ENCODE assay signal across 21 cellular contexts in the genomic region with DNA sequence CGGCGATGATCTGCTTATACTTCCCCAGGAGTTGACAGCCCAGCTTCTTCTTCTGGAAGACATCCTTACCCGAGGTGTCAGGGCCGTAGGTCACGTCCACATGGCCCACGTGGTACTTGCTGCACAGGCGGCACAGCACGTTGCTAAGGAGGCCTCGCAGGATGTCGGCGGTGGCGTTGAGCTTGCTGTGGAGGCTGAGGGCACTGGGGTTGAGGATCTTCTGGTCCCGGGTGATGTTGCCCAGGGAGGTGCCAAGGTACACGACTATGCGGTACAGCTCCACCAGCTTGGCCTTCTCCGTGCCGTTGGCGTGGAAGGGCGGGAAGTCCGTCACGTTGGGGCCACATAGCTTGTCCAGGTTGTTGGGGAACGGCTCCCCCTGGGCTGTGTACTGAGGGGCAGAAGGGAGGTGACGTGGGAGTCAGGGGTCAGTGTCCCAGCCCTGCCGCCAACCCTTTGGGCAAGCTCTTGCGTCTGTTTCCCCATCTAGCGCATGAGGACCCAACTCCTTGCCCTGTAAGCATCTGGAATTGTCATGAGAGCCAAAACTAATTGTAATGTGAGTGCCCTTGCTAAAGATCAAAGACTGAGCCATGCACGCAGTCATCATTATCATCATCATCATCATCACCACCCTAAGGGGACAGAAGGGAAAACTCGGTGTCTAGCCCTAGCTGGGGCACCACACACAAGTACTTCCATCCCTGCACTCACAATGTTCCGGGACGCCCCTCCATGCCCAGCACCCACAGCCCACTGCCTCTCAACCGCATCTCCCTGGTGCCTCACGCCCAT. TPM values are rescaled to one million over a fixed set of nuclear protein-coding genes. Genes with fewer than 3 reads are reported as not detected.
A peak's percentile ranks its signal among the peaks of the same experiment; 100 is the strongest.
DNase-seq lines count a peak whose midpoint lies in the region; ATAC-seq and TF ChIP-seq lines count a peak whose summit lies in the region.
"Had no signal": no experiment of that assay in that cellular context is flagged by ENCODE, and none has a peak within 500 bp of the region (broad histone marks: within the 10 kb centered on the region; RNA-seq: fewer than 3 reads in every experiment).

No MANE protein-coding gene starts in this region.

- TF ChIP-seq POLR2A in sigmoid colon (IDR thresholded peaks at IDR 0.05) = no peak

- no peak overlapping the region for H2BK15ac ChIP-seq in H9 (ENCODE audit: low read depth, low read length)

- H3K27ac Mint-ChIP-seq in H9 (peak overlapping the region in 2 of 3 experiments; percentile 44 to 80; a peak in 1 of 7 replicates), nephron progenitor cell (peak overlapping the region; percentile 74)
- peak overlapping the region; percentile 97 to 98 for H3K27ac Mint-ChIP-seq in activated naive CD4-positive, alpha-beta T cell treated with anti-CD3 and anti-CD28 coated beads, Interleukin-2, amount 50 U/mL, for 72 hours
- H3K27ac Mint-ChIP-seq: stimulated activated naive B cell treated with anti-CD40 and anti-IgM and Interleukin-4, amounts not matched to agents 10 μg/mL and 1 μg/mL and 100 μg/mL, for 72 hours had no signal

- no peak overlapping the region; a peak in 1 of 5 replicates for H3K4me3 Mint-ChIP-seq in H9
- H3K4me3 Mint-ChIP-seq in nephron progenitor cell = peak overlapping the region; percentile 34

- H4K20me1 ChIP-seq in SK-N-SH (ENCODE audit: insufficient read depth) (no peaks in the 10 kb centered on the region), H9 (ENCODE audit: control insufficient read depth, insufficient read depth, insufficient read length) (peaks cover 3% of the 10 kb centered on the region)

- H3K4me1 Mint-ChIP-seq in H9 (peaks cover 31 to 34% of the 10 kb centered on the region in 2 experiments), nephron progenitor cell (peaks cover 72% of the 10 kb centered on the region)

- H3F3A ChIP-seq in SK-N-SH (replicated peaks; ENCODE audit: insufficient read depth) = no peaks in the 10 kb centered on the region

- H3K4me2 ChIP-seq in SK-N-SH = peak overlapping the region; percentile 96; the same call in 1 of the 2 replicates
- H3K4me2 ChIP-seq in H9 (ENCODE audit: insufficient read depth, insufficient read length, low read length) = no peak overlapping the region

- H3K23ac ChIP-seq in H9 (ENCODE audit: insufficient read length, low read depth, low read length) = no peak overlapping the region

- no peaks in the 10 kb centered on the region for H3K79me1 ChIP-seq in H9 (ENCODE audit: insufficient read depth, low read depth, low read length, poor library complexity, severe bottlenecking)

- POLR2A ChIA-PET in SK-N-SH (lab: Yijun Ruan, JAX) = interaction anchor here (0.6 kb wide), 1 partner anchor 498 kb away, joined by 3 read pairs; no protein-coding TSS in a partner anchor

- H3K27me3 Mint-ChIP-seq in H9 (ENCODE audit: low read depth) (peaks cover 9% of the 10 kb centered on the region), nephron progenitor cell (ENCODE audit: low read depth, poor library complexity) (peaks cover 53% of the 10 kb centered on the region)

- peaks cover 0 to 4% of the 10 kb centered on the region in 2 experiments for H3K36me3 ChIP-seq in SK-N-SH (replicated peaks in 1 of 2; ENCODE audit: control insufficient read depth in 1 of 2, insufficient read depth in 2 of 2, low read length in 1 of 2)
- H3K36me3 ChIP-seq in BE2C = no peaks in the 10 kb centered on the region
- H3K36me3 ChIP-seq in sigmoid colon = no peaks in the 10 kb centered on the region
- H3K36me3 ChIP-seq: HAP-1, heart left ventricle had no signal

- H2BK5ac ChIP-seq in H9 (ENCODE audit: insufficient read length, low read length) = no peak overlapping the region

- no peak overlapping the region for H3K9ac ChIP-seq in SK-N-SH
- H3K9ac ChIP-seq in H9 (ENCODE audit: extremely low read depth, insufficient read length, low read length) = no peak overlapping the region

- WGBS in SK-N-SH (ENCODE audit: low lambda C conversion rate) = 96% methylated on average over 24 of the region's 32 CpGs
- WGBS in H9 (ENCODE audit: extremely low coverage, insufficient read length, low lambda C conversion rate) = no CpG with 5 or more reads among the region's 32 CpGs
- 91 to 94% methylated on average over 32 of the region's 32 CpGs for WGBS in sigmoid colon, 2 donors

- H3K27me3 ChIP-seq in SK-N-SH (ENCODE audit: insufficient read depth) (no peaks in the 10 kb centered on the region), H9 (ENCODE audit: insufficient read depth, low read length) (no peaks in the 10 kb centered on the region), BE2C (peaks cover 8% of the 10 kb centered on the region; the same call in 1 of the 2 replicates), sigmoid colon (peaks cover 5 to 44% (median 24%) of the 10 kb centered on the region in 3 donors)

- no peak overlapping the region for H4K8ac ChIP-seq in H9 (replicated peaks; ENCODE audit: insufficient read length, low read depth, low read length)

- intact Hi-C loops in sigmoid colon (cut with DNase I) = no loop called here

- H3T11ph ChIP-seq in H9 (ENCODE audit: low read length) = no peak overlapping the region

- DNase-seq in SK-N-SH (no peak), H9 (no peak), nephron progenitor cell (no peak), BE2C (no peak), sigmoid colon (no peak)
- no peak for DNase-seq in activated naive CD4-positive, alpha-beta T cell treated with anti-CD3 and anti-CD28 coated beads, Interleukin-2, amount 50 U/mL, for 72 hours (ENCODE audit: low spot score in 2 of 2)
- DNase-seq: activated CD4-positive, alpha-beta T cell treated with anti-CD3 and anti-CD28 coated beads for 48 hours; cortex of kidney; heart left ventricle; NCI-H187; NCI-H526 treated with DMSO at 0.1 percent for 48 hours; stimulated activated CD4-positive, alpha-beta T cell treated with anti-CD3 and anti-CD28 coated beads, Interleukin-4, amount 100 ng/mL, for 24 hours; stimulated activated naive B cell treated with anti-CD40 and anti-IgM and Interleukin-4, amounts not matched to agents 10 μg/mL and 1 μg/mL and 100 μg/mL, for 72 hours had no signal

- no peak for TF ChIP-seq RAD21 in SK-N-SH (IDR thresholded peaks at IDR 0.05; ENCODE audit: low read length)

- H2AFZ ChIP-seq in SK-N-SH (ENCODE audit: low read depth) = no peak overlapping the region
- H2AFZ ChIP-seq in H9 (ENCODE audit: low read length) = no peak overlapping the region

- ATAC-seq in SK-N-SH treated with all-trans-retinoic acid at 6 μM for 48 hours (no peak), HG03280 (IDR thresholded peaks at IDR 0.05; ENCODE audit: unreplicated experiment) (no peak)
- no peak for ATAC-seq in activated naive CD4-positive, alpha-beta T cell treated with anti-CD3 and anti-CD28 coated beads, Interleukin-2, amount 50 U/mL, for 72 hours
- ATAC-seq: esophagus mucosa; heart left ventricle; stimulated activated naive B cell treated with anti-CD40 and anti-IgM and Interleukin-4, amounts not matched to agents 10 μg/mL and 1 μg/mL and 100 μg/mL, for 72 hours had no signal

- no peak overlapping the region for H2BK20ac ChIP-seq in H9 (ENCODE audit: low read depth, low read length, poor library complexity, severe bottlenecking)

- H3K79me2 ChIP-seq in SK-N-SH (ENCODE audit: insufficient read depth) = peaks cover 15% of the 10 kb centered on the region; the same call in 1 of the 2 replicates
- H3K79me2 ChIP-seq in H9 (ENCODE audit: insufficient read depth, low read length) = no peaks in the 10 kb centered on the region

- TF ChIP-seq EP300 in SK-N-SH (IDR thresholded peaks at IDR 0.05; ENCODE audit: borderline replicate concordance in 1 of 2, low read depth in 1 of 2, low read length in 1 of 2) (no peak), sigmoid colon (IDR thresholded peaks at IDR 0.05) (no peak)

- H3K56ac ChIP-seq in H9 (ENCODE audit: insufficient read length, low read depth, low read length) = no peak overlapping the region

- H2BK120ac ChIP-seq in H9 (ENCODE audit: low read depth, low read length, poor library complexity, severe bottlenecking) = no peak overlapping the region

- H3K4ac ChIP-seq in H9 (ENCODE audit: low read depth, low read length) = no peak overlapping the region

- CTCF ChIA-PET in SK-N-SH (lab: Yijun Ruan, JAX) = interaction anchor here (0.8 to 2.3 kb wide), 5 partner anchors 11 to 136 kb away, joined by 3 to 8 read pairs (median 6); no protein-coding TSS in a partner anchor

- peaks cover 9% of the 10 kb centered on the region for H3K23me2 ChIP-seq in H9 (ENCODE audit: insufficient read length, low read depth, low read length, poor library complexity, severe bottlenecking)

- no peak overlapping the region for H3K18ac ChIP-seq in H9 (ENCODE audit: insufficient read length, low read depth, low read length)

- H3K9me3 Mint-ChIP-seq in H9 (no peaks in the 10 kb centered on the region), nephron progenitor cell (no peaks in the 10 kb centered on the region)
- no peaks in the 10 kb centered on the region for H3K9me3 Mint-ChIP-seq in activated naive CD4-positive, alpha-beta T cell treated with anti-CD3 and anti-CD28 coated beads, Interleukin-2, amount 50 U/mL, for 72 hours
- H3K9me3 Mint-ChIP-seq: stimulated activated naive B cell treated with anti-CD40 and anti-IgM and Interleukin-4, amounts not matched to agents 10 μg/mL and 1 μg/mL and 100 μg/mL, for 72 hours had no signal

- H2BK12ac ChIP-seq in H9 (ENCODE audit: insufficient read length, low read depth, low read length) = no peak overlapping the region

- H4K5ac ChIP-seq in H9 (ENCODE audit: insufficient read length, low read depth, low read length) = no peak overlapping the region

- TF ChIP-seq CTCF in SK-N-SH (IDR thresholded peaks at IDR 0.05) (no peak), H9 (conservative IDR thresholded peaks at IDR 0.05) (no peak), nephron progenitor cell (IDR thresholded peaks at IDR 0.05) (no peak), BE2C (IDR thresholded peaks at IDR 0.05; ENCODE audit: low read depth, low read length) (no peak), sigmoid colon (IDR thresholded peaks at IDR 0.05) (no peak)

- no peak overlapping the region for H3K4me3 ChIP-seq in SK-N-SH (ENCODE audit: low read depth in 2 of 2, low read length in 1 of 2)
- no peak overlapping the region for H3K4me3 ChIP-seq in BE2C (ENCODE audit: low read depth, low read length)
- H3K4me3 ChIP-seq in sigmoid colon = no peak overlapping the region
- H3K4me3 ChIP-seq: HAP-1 had no signal

- H3K27ac ChIP-seq in SK-N-SH (ENCODE audit: low read depth in 2 of 2, low read length in 1 of 2) (no peak overlapping the region), H9 (ENCODE audit: insufficient read length, low read depth, low read length) (no peak overlapping the region), sigmoid colon (no peak overlapping the region)
- H3K27ac ChIP-seq: 22Rv1, heart left ventricle had no signal

- no peak overlapping the region for H3K14ac ChIP-seq in H9 (ENCODE audit: insufficient read depth, low read length)

- H3K9me2 ChIP-seq in SK-N-SH = no peaks in the 10 kb centered on the region

- peaks cover 7 to 15% of the 10 kb centered on the region in 2 experiments; a peak in 3 of 4 replicates for H3K4me1 ChIP-seq in SK-N-SH (ENCODE audit: control insufficient read depth in 1 of 2, insufficient read depth in 2 of 2, low read depth in 1 of 2, low read length in 1 of 2)
- H3K4me1 ChIP-seq in H9 (ENCODE audit: insufficient read depth, low read length) = no peaks in the 10 kb centered on the region
- no peaks in the 10 kb centered on the region for H3K4me1 ChIP-seq in BE2C
- peaks cover 0 to 15% (median 15%) of the 10 kb centered on the region in 4 donors for H3K4me1 ChIP-seq in sigmoid colon

- no peak overlapping the region for H4K91ac ChIP-seq in H9 (ENCODE audit: insufficient read length, low read depth, low read length)

- H3K9me3 ChIP-seq in SK-N-SH (no peaks in the 10 kb centered on the region), H9 (ENCODE audit: control insufficient read depth, low read depth, low read length) (no peaks in the 10 kb centered on the region), BE2C (no peaks in the 10 kb centered on the region), sigmoid colon (no peaks in the 10 kb centered on the region)
- H3K9me3 ChIP-seq: HAP-1, heart left ventricle had no signal

- no peak overlapping the region for H2AK5ac ChIP-seq in H9 (ENCODE audit: insufficient read length, low read length)

- H3K36me3 Mint-ChIP-seq in H9 (ENCODE audit: insufficient read depth in 1 of 3, low read depth in 3 of 3) (peaks cover 0 to 20% (median 7%) of the 10 kb centered on the region in 3 experiments; a peak in 4 of 7 replicates), nephron progenitor cell (ENCODE audit: low read depth) (no peaks in the 10 kb centered on the region)
- peaks cover 28 to 58% of the 10 kb centered on the region in 2 donors for H3K36me3 Mint-ChIP-seq in activated naive CD4-positive, alpha-beta T cell treated with anti-CD3 and anti-CD28 coated beads, Interleukin-2, amount 50 U/mL, for 72 hours

RNA-seq across cellular contexts. Expression of gene LIF, which starts 2.7 kb away (rescaled TPM):
- polyA plus RNA-seq in SK-N-SH (2012; rRNA removed) = 24.6 and 36.5 TPM in 2 replicates
- 3.6 and 4.4 TPM in 2 replicates for polyA plus RNA-seq in SK-N-SH (2012; cell fraction: cytosol; rRNA removed)
- polyA plus RNA-seq in SK-N-SH (2012; cell fraction: nucleus; rRNA removed) = 95.4 and 196 TPM in 2 replicates
- 4.3 and 6.1 TPM in 2 replicates for total RNA-seq in H9 (2021)
- 100 to 1,000 TPM in 1 of 2 donors, 10 to 100 TPM in 1; 68.9 to 522 TPM for total RNA-seq in activated naive CD4-positive, alpha-beta T cell treated with anti-CD3 and anti-CD28 coated beads, Interleukin-2, amount 50 U/mL, for 72 hours
- polyA plus RNA-seq in BE2C (2012; ENCODE audit: insufficient read depth, insufficient read length, low read depth) = 1.8 TPM
- total RNA-seq in sigmoid colon = 1 to 10 TPM in 1 of 4 donors, under 1 TPM in 3; 0.28 to 5.8 (median 0.34) TPM
- polyA plus RNA-seq in sigmoid colon = 10 to 100 TPM in 1 of 3 donors, 1 to 10 TPM in 2; 1.6 to 10.3 (median 1.8) TPM

RNA-seq across cellular contexts. Expression of gene OSM, which starts 22.8 kb away (rescaled TPM):
- polyA plus RNA-seq in SK-N-SH (2012; rRNA removed) = not detected in 2 replicates
- polyA plus RNA-seq in SK-N-SH (2012; cell fraction: cytosol; rRNA removed) = not detected in 2 replicates
- 0.02 and 0.12 TPM in 2 replicates for polyA plus RNA-seq in SK-N-SH (2012; cell fraction: nucleus; rRNA removed)
- not detected in 2 replicates for total RNA-seq in H9 (2021)
- 10 to 100 TPM; 16.1 to 40.4 TPM for total RNA-seq in activated naive CD4-positive, alpha-beta T cell treated with anti-CD3 and anti-CD28 coated beads, Interleukin-2, amount 50 U/mL, for 72 hours
- polyA plus RNA-seq in BE2C (2012; ENCODE audit: insufficient read depth, insufficient read length, low read depth) = not detected
- 10 to 100 TPM in 1 of 4 donors, 1 to 10 TPM in 1, under 1 TPM in 2; 0.71 to 12.8 (median 3.5) TPM for total RNA-seq in sigmoid colon
- 1 to 10 TPM in 2 of 3 donors, under 1 TPM in 1; 0.60 to 9.9 (median 1.5) TPM for polyA plus RNA-seq in sigmoid colon
- total RNA-seq: LHCN-M2, pulmonary artery endothelial cell, RPMI7951 had no signal

RNA-seq across cellular contexts. Expression of gene CASTOR1, which starts 45.4 kb away (rescaled TPM):
- polyA plus RNA-seq in SK-N-SH (2012; rRNA removed) (14.4 and 17.4 TPM in 2 replicates), sigmoid colon (1 to 10 TPM in 2 of 3 donors, not detected in 1; 6.4 to 8.4 TPM)
- polyA plus RNA-seq in SK-N-SH (2012; cell fraction: cytosol; rRNA removed) = 4.5 and 8.5 TPM in 2 replicates
- polyA plus RNA-seq in SK-N-SH (2012; cell fraction: nucleus; rRNA removed) = 29.2 and 38.1 TPM in 2 replicates
- total RNA-seq in H9 (2021) (8.8 and 11.0 TPM in 2 replicates), sigmoid colon (10 to 100 TPM in 2 of 4 donors, 1 to 10 TPM in 2; 5.3 to 15.0 (median 10.8) TPM)
- 1 to 10 TPM; 6.3 to 7.5 TPM for total RNA-seq in activated naive CD4-positive, alpha-beta T cell treated with anti-CD3 and anti-CD28 coated beads, Interleukin-2, amount 50 U/mL, for 72 hours
- 3.8 TPM for polyA plus RNA-seq in BE2C (2012; ENCODE audit: insufficient read depth, insufficient read length, low read depth)
